ENCODE assay signal across 14 cellular contexts in the genomic region with DNA sequence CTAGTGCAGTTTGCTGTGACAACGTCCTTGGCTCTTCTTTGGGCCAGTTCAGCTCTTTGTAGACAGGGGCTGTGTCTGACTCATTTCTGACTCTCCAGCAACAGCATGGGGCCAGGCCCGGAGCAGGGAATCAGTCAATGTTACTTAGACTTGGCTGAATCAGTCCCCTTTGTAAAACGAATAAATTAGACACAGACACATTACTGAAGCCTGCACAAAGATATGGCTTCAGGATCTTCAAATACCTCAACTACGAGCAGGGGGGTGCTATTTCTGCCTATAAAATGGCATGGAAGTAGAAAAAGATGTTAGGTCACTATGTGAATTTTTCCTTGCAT.
DNase-seq lines count a peak whose midpoint lies in the region; ATAC-seq and TF ChIP-seq lines count a peak whose summit lies in the region.
"Had no signal": no experiment of that assay in that cellular context is flagged by ENCODE, and none has a peak within 500 bp of the region (broad histone marks: within the 10 kb centered on the region; RNA-seq: fewer than 3 reads in every experiment).

No MANE protein-coding gene starts in this region.

- no peak overlapping the region for H3K4me3 ChIP-seq in ACC112 (ENCODE audit: low read depth, low read length)
- H3K4me3 ChIP-seq: HAP-1, suprapubic skin had no signal

- H3K36me3 ChIP-seq in ACC112 (ENCODE audit: insufficient read depth, low read length): no peaks in the 10 kb centered on the region
- H3K36me3 ChIP-seq: HAP-1, suprapubic skin had no signal

- no peak overlapping the region for H3K27ac Mint-ChIP-seq in type B pancreatic cell
- H3K27ac Mint-ChIP-seq: activated CD4-positive, alpha-beta T cell treated with anti-CD3 and anti-CD28 coated beads, Interleukin-2, amount 10 ng/mL, durations not matched to agents 7 days and 5 days had no signal

- H3K27me3 Mint-ChIP-seq in type B pancreatic cell: peaks cover 20% of the 10 kb centered on the region
- H3K27me3 Mint-ChIP-seq: activated CD4-positive, alpha-beta T cell treated with anti-CD3 and anti-CD28 coated beads, Interleukin-2, amount 10 ng/mL, durations not matched to agents 7 days and 5 days had no signal

- H3K4me1 Mint-ChIP-seq in type B pancreatic cell (ENCODE audit: unreplicated experiment): peaks cover 37% of the 10 kb centered on the region

- peak overlapping the region; percentile 79 for H2AFZ ChIP-seq in ACC112 (ENCODE audit: low read length, unreplicated experiment)

- no peaks in the 10 kb centered on the region for H3K36me3 Mint-ChIP-seq in type B pancreatic cell

- DNase-seq in HCEC 1CT (peak; percentile 73), astrocyte of the hippocampus (ENCODE audit: low read depth, low spot score) (peak; percentile 81), iris pigment epithelial cell (ENCODE audit: low read depth) (peak; percentile 87), NCI-H1930 (lab: John Stamatoyannopoulos, UW) (no peak), type B pancreatic cell (ENCODE audit: extremely low spot score, unreplicated experiment) (no peak), H4 (ENCODE audit: low spot score) (no peak)
- DNase-seq: activated CD4-positive, alpha-beta T cell treated with anti-CD3 and anti-CD28 coated beads, Interleukin-2, amount 10 ng/mL, durations not matched to agents 7 days and 5 days; kidney; NCI-H82 had no signal

- no peaks in the 10 kb centered on the region for H3K79me2 ChIP-seq in ACC112 (ENCODE audit: control insufficient read depth, insufficient read depth, low read length, unreplicated experiment)

- no peak for ATAC-seq in HG02610 (IDR thresholded peaks at IDR 0.05; ENCODE audit: unreplicated experiment)

- TF ChIP-seq CTCF in type B pancreatic cell (conservative IDR thresholded peaks at IDR 0.05): no peak

- H3K4me1 ChIP-seq in ACC112 (ENCODE audit: control insufficient read depth, insufficient read depth, low read length, unreplicated experiment): peaks cover 25% of the 10 kb centered on the region
- H3K4me1 ChIP-seq: HAP-1, suprapubic skin had no signal

- no peak overlapping the region for H3K4me3 Mint-ChIP-seq in type B pancreatic cell
- H3K4me3 Mint-ChIP-seq: activated CD4-positive, alpha-beta T cell treated with anti-CD3 and anti-CD28 coated beads, Interleukin-2, amount 10 ng/mL, durations not matched to agents 7 days and 5 days had no signal

- no peaks in the 10 kb centered on the region for H3K9me3 Mint-ChIP-seq in type B pancreatic cell
- H3K9me3 Mint-ChIP-seq: activated CD4-positive, alpha-beta T cell treated with anti-CD3 and anti-CD28 coated beads, Interleukin-2, amount 10 ng/mL, durations not matched to agents 7 days and 5 days had no signal

- no peaks in the 10 kb centered on the region for H3K27me3 ChIP-seq in ACC112 (ENCODE audit: insufficient read depth, low read length)
- H3K27me3 ChIP-seq: suprapubic skin had no signal

- no peak overlapping the region for H3K27ac ChIP-seq in ACC112 (ENCODE audit: low read depth, low read length)
- H3K27ac ChIP-seq: HL-60, suprapubic skin had no signal

Comparison
In these comparisons a context has a peak if more than half of its experiments do, and no peak if none do; other contexts are left out.
1. DNase-seq: peak in HCEC 1CT (single experiment), astrocyte of the hippocampus (single experiment) and iris pigment epithelial cell (single experiment); none in NCI-H1930 (0 of 2), type B pancreatic cell (single experiment) and H4 (single experiment).